ENCODE assay signal across 16 cellular contexts in genomic region chr16:12582696-12583095, GRCh38.
DNase-seq lines count a peak whose midpoint lies in the region; ATAC-seq, FAIRE-seq and TF ChIP-seq lines count a peak whose summit lies in the region.
"Had no signal": no experiment of that assay in that cellular context is flagged by ENCODE, and none has a peak within 500 bp of the region (broad histone marks: within the 10 kb centered on the region; RNA-seq: fewer than 3 reads in every experiment).

No MANE protein-coding gene starts in this region.

- no peak for TF ChIP-seq RAD21 in HepG2 (CRISPR knock-in tag; IDR thresholded peaks at IDR 0.05)

- no peak for FAIRE-seq in HepG2 (lab: Jason Lieb, UNC)
- FAIRE-seq: A204.1, GM12891 had no signal

- H3K9me3 ChIP-seq in HepG2 (ENCODE audit: low read length) = no peaks in the 10 kb centered on the region
- H3K9me3 ChIP-seq in sigmoid colon = no peaks in the 10 kb centered on the region

- intact Hi-C loops in HepG2 (cut with micrococcal nuclease; ENCODE audit: unreplicated experiment) = no loop called here
- intact Hi-C loops in sigmoid colon (cut with DNase I) = no loop called here

- BruUV-seq in HepG2 (replicated peaks; lab: Mats Ljungman, UMichigan) = no TSS peak

- H3K4me3 ChIP-seq in HepG2 (replicated peaks in 1 of 3; ENCODE audit: insufficient read depth in 1 of 3, low read depth in 2 of 3, low read length in 3 of 3) (no peak overlapping the region), sigmoid colon (no peak overlapping the region)
- H3K4me3 ChIP-seq: GM23338 had no signal

- no peaks in the 10 kb centered on the region for H3K27me3 ChIP-seq in HepG2 (ENCODE audit: control insufficient read depth in 1 of 2, insufficient read depth in 2 of 2, low read length in 2 of 2)
- H3K27me3 ChIP-seq in sigmoid colon = no peaks in the 10 kb centered on the region

- peak; percentile 21 for DNase-seq in activated effector memory CD4-positive, alpha-beta T cell treated with anti-CD3 and anti-CD28 coated beads, Interleukin-2, amount 50 U/mL, for 16 hours
- DNase-seq in activated effector memory CD4-positive, alpha-beta T cell treated with Interleukin-2 at 50 U/mL for 16 hours = no peak
- DNase-seq in HepG2 (ENCODE audit: low spot score) (no peak), sigmoid colon (peak; percentile 43), A172 (ENCODE audit: low spot score) (no peak), T-helper 2 cell (no peak), mucosa of gallbladder (ENCODE audit: low spot score) (no peak)
- DNase-seq: C1 segment of cervical spinal cord; Calu3; CD4-positive, alpha-beta T cell; DMS 273 treated with DMSO at 0.1 percent for 48 hours; H7; IMR-90 had no signal

- H3K4me1 ChIP-seq in HepG2 (ENCODE audit: insufficient read depth, low read length) (peaks cover 28% of the 10 kb centered on the region), sigmoid colon (no peaks in the 10 kb centered on the region)

- H3K27ac ChIP-seq in HepG2 (ENCODE audit: extremely low read length, insufficient read depth, low read length) = no peak overlapping the region
- H3K27ac ChIP-seq in sigmoid colon = no peak overlapping the region

- POLR2A ChIA-PET in HepG2 (lab: Yijun Ruan, JAX) = interaction anchor here (1.5 kb wide), 1 partner anchor 30 kb away, joined by 3 read pairs; no protein-coding TSS in a partner anchor

- H3K36me3 ChIP-seq in HepG2 (replicated peaks in 1 of 2; ENCODE audit: control insufficient read depth in 1 of 2, insufficient read depth in 2 of 2, low read length in 2 of 2) = no peaks in the 10 kb centered on the region
- no peaks in the 10 kb centered on the region for H3K36me3 ChIP-seq in sigmoid colon

- no peak for TF ChIP-seq CTCF in HepG2 (CRISPR knock-in tag; IDR thresholded peaks at IDR 0.05)
- TF ChIP-seq CTCF in sigmoid colon (IDR thresholded peaks at IDR 0.05) = no peak

- H2AFZ ChIP-seq in HepG2 (ENCODE audit: low read length) = no peak overlapping the region
- H2AFZ ChIP-seq: GM23338 had no signal

- in situ Hi-C loops in HepG2 (cut with HindIII; ENCODE audit: extremely low pct_ligation_motif_present, low pct_unique_long_range_greater_than_20kb) = no loop called here

- H3K4me2 ChIP-seq in HepG2 (ENCODE audit: low read depth, low read length) = no peak overlapping the region
- H3K4me2 ChIP-seq: GM23338 had no signal

- WGBS in HepG2 (ENCODE audit: low lambda C conversion rate) = 90% methylated on average over 5 of the region's 5 CpGs
- 84 to 88% methylated on average over 5 of the region's 5 CpGs for WGBS in sigmoid colon, 2 donors

- ATAC-seq in HepG2 = no peak
- ATAC-seq: GM23338 had no signal

- CTCF ChIA-PET in HepG2 (lab: Yijun Ruan, JAX; ENCODE audit: low intra/inter-chr PET ratio, low total read pairs) = no interaction called here

- TF ChIP-seq POLR2A in HepG2 (IDR thresholded peaks at IDR 0.05; ENCODE audit: insufficient read depth in 1 of 2, low read depth in 2 of 2, low read length in 2 of 2) (no peak), sigmoid colon (IDR thresholded peaks at IDR 0.05) (no peak)

- TF ChIP-seq EP300 in HepG2 (IDR thresholded peaks at IDR 0.05; ENCODE audit: low read depth in 2 of 2, low read length in 2 of 2) = no peak
- TF ChIP-seq EP300 in HepG2 (CRISPR knock-in tag; IDR thresholded peaks at IDR 0.05; ENCODE audit: borderline replicate concordance) = no peak
- no peak for TF ChIP-seq EP300 in sigmoid colon (IDR thresholded peaks at IDR 0.05)

- H3K79me2 ChIP-seq in HepG2 (ENCODE audit: insufficient read depth, low read length) = no peaks in the 10 kb centered on the region

- H4K20me1 ChIP-seq in HepG2 (ENCODE audit: insufficient read depth, low read length) = no peaks in the 10 kb centered on the region

- no peak overlapping the region for H3K9ac ChIP-seq in HepG2 (ENCODE audit: insufficient read depth, low read depth, low read length)

TF ChIP-seq in HepG2, 621 proteins besides CTCF, POLR2A, EP300 and RAD21:
- TF ChIP-seq TP53 (CRISPR knock-in tag; conservative IDR thresholded peaks at IDR 0.05) (no peak), CSRNP1 (CRISPR knock-in tag; IDR thresholded peaks at IDR 0.05) (no peak), SMYD3 (CRISPR knock-in tag; IDR thresholded peaks at IDR 0.05) (no peak), ZNF225 (CRISPR knock-in tag; IDR thresholded peaks at IDR 0.05) (0 out of 2 replicates have a peak, but pooled peaks have one; percentile 41), ZNF230 (CRISPR knock-in tag; IDR thresholded peaks at IDR 0.05) (no peak), RARA (CRISPR knock-in tag; IDR thresholded peaks at IDR 0.05) (no peak), ZBTB2 (CRISPR knock-in tag; IDR thresholded peaks at IDR 0.05; ENCODE audit: low read depth) (no peak), HOXD1 (CRISPR knock-in tag; IDR thresholded peaks at IDR 0.05) (no peak)

Comparison
In these comparisons a context has a peak if more than half of its experiments do, and no peak if none do; other contexts are left out.
1. DNase-seq: peak in activated effector memory CD4-positive, alpha-beta T cell treated with anti-CD3 and anti-CD28 coated beads, Interleukin-2, amount 50 U/mL, for 16 hours (single experiment) and sigmoid colon (single experiment); none in activated effector memory CD4-positive, alpha-beta T cell treated with Interleukin-2 at 50 U/mL for 16 hours (single experiment), HepG2 (single experiment), A172 (single experiment), T-helper 2 cell (0 of 5) and mucosa of gallbladder (single experiment).